Comparison of ENCODE assay signal across 18 cellular contexts in the genomic region with DNA sequence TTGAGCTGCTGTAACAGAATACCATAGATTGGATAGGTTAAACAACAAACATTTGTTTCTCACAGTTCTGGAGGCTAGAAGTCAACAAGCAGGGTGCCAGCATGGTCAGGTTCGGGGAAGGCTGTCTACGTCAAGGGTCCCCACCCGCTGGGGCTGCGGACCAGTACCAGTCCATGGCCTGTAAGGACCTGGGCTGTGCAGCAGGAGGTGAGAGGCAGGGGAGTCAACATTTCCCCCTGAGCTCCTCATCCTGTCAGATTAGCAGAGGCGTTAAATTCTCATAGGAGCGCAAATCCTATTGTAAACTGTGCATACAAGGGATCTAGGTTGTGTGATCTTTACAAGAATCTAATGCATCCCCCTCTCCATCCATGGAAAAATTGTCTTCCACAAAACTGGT. TPM values are rescaled to one million over a fixed set of nuclear protein-coding genes. Genes with fewer than 3 reads are reported as not detected.
DNase-seq lines count a peak whose midpoint lies in the region; TF ChIP-seq lines count a peak whose summit lies in the region.
"Had no signal": no experiment of that assay in that cellular context is flagged by ENCODE, and none has a peak within 500 bp of the region (broad histone marks: within the 10 kb centered on the region; RNA-seq: fewer than 3 reads in every experiment).

No MANE protein-coding gene starts in this region.

- DNase-seq in NCI-H82 treated with DMSO at 0.1 percent for 48 hours (lab: John Stamatoyannopoulos, UW; ENCODE audit: unreplicated experiment) (peak; percentile 96), endodermal cell (peak; percentile 63), transverse colon (no peak), NCI-H345 treated with DMSO at 0.1 percent for 48 hours (lab: John Stamatoyannopoulos, UW; ENCODE audit: unreplicated experiment) (no peak), esophagus muscularis mucosa (ENCODE audit: extremely low spot score) (no peak)
- DNase-seq in stimulated activated CD4-positive, alpha-beta T cell treated with anti-CD3 and anti-CD28 coated beads, Interleukin-15, amount 100 ng/mL, for 24 hours, result no peak
- DNase-seq: C1 segment of cervical spinal cord; Calu3; CD4-positive, alpha-beta memory T cell; COR-L47; DMS153; DND-41; GM23248; H9 had no signal

- TF ChIP-seq POLR2A in transverse colon (IDR thresholded peaks at IDR 0.05) (no peak), esophagus muscularis mucosa (IDR thresholded peaks at IDR 0.05; ENCODE audit: low read depth) (no peak)

- intact Hi-C loops in transverse colon (cut with DNase I; ENCODE audit: low total_unique reads), result no loop called here
- intact Hi-C loops in esophagus muscularis mucosa (cut with DNase I), result no loop called here

- in situ Hi-C loops in transverse colon (cut with MboI; ENCODE audit: low pct_ligation_motif_present in 1 of 4, low pct_unique_long_range_greater_than_20kb in 1 of 4, low sequenced_read_pairs in 3 of 4), result no loop called here

- H3K36me3 ChIP-seq in endodermal cell (ENCODE audit: control insufficient read depth, insufficient read depth, low read length) (no peaks in the 10 kb centered on the region), transverse colon (no peaks in the 10 kb centered on the region), esophagus muscularis mucosa (no peaks in the 10 kb centered on the region)

- H3K27me3 ChIP-seq in endodermal cell (ENCODE audit: control insufficient read depth, insufficient read depth, low read length, poor library complexity, severe bottlenecking) (peaks cover 9% of the 10 kb centered on the region), transverse colon (no peaks in the 10 kb centered on the region), esophagus muscularis mucosa (no peaks in the 10 kb centered on the region)

- no peak for TF ChIP-seq CTCF in endodermal cell (conservative IDR thresholded peaks at IDR 0.05)
- no peak for TF ChIP-seq CTCF in transverse colon (IDR thresholded peaks at IDR 0.05)
- TF ChIP-seq CTCF in esophagus muscularis mucosa (IDR thresholded peaks at IDR 0.05), result no peak

- H3K4me3 ChIP-seq in endodermal cell (ENCODE audit: low read length), result no peak overlapping the region
- H3K4me3 ChIP-seq in transverse colon, result no peak overlapping the region
- no peak overlapping the region for H3K4me3 ChIP-seq in esophagus muscularis mucosa
- H3K4me3 ChIP-seq: GM23248 had no signal

- WGBS in endodermal cell (ENCODE audit: insufficient coverage in 1 of 2, insufficient read length in 1 of 2), 2 experiments, result 60 to 68% methylated on average over 1 to 6 of the region's 6 CpGs
- 71% methylated on average over 6 of the region's 6 CpGs; no CpG with 5 or more reads in 1 of the 2 donors for WGBS in transverse colon (ENCODE audit: low coverage in 1 of 2), 2 donors
- 62% methylated on average over 3 of the region's 6 CpGs for WGBS in esophagus muscularis mucosa

- H3K27me3 Mint-ChIP-seq in endodermal cell (ENCODE audit: insufficient read depth), result peaks cover 35% of the 10 kb centered on the region

- peaks cover 2% of the 10 kb centered on the region for H3K9me3 Mint-ChIP-seq in endodermal cell
- H3K9me3 Mint-ChIP-seq: H9 had no signal

- H3K4me3 Mint-ChIP-seq in endodermal cell, result no peak overlapping the region
- H3K4me3 Mint-ChIP-seq: CD4-positive, alpha-beta memory T cell; H9 had no signal

- H3K9me3 ChIP-seq in endodermal cell (ENCODE audit: control insufficient read depth, low read length) (no peaks in the 10 kb centered on the region), transverse colon (no peaks in the 10 kb centered on the region), esophagus muscularis mucosa (peaks cover 0 to 6% (median 0%) of the 10 kb centered on the region in 4 donors)

- no peak overlapping the region for H3K27ac Mint-ChIP-seq in endodermal cell
- H3K27ac Mint-ChIP-seq: CD4-positive, alpha-beta memory T cell; H9 had no signal

- H3K9ac ChIP-seq in endodermal cell (ENCODE audit: extremely low read depth, low read length, poor library complexity, severe bottlenecking), result no peak overlapping the region
- H3K9ac ChIP-seq: GM23248 had no signal

- no peaks in the 10 kb centered on the region for H3K36me3 Mint-ChIP-seq in endodermal cell (ENCODE audit: low read depth)
- H3K36me3 Mint-ChIP-seq: CD4-positive, alpha-beta memory T cell had no signal

- peaks cover 2% of the 10 kb centered on the region for H3K4me1 ChIP-seq in endodermal cell (ENCODE audit: control insufficient read depth, insufficient read depth, low read length)
- H3K4me1 ChIP-seq in transverse colon, result peaks cover 0 to 27% (median 7%) of the 10 kb centered on the region in 4 donors
- H3K4me1 ChIP-seq in esophagus muscularis mucosa, result peaks cover 5 to 14% (median 8%) of the 10 kb centered on the region in 4 donors

- TF ChIP-seq EP300 in transverse colon (IDR thresholded peaks at IDR 0.05; ENCODE audit: low read depth) (no peak), esophagus muscularis mucosa (IDR thresholded peaks at IDR 0.05) (no peak)

- H3K4me1 Mint-ChIP-seq in endodermal cell, result peaks cover 24% of the 10 kb centered on the region

- H3K27ac ChIP-seq in endodermal cell (ENCODE audit: low read depth, low read length) (no peak overlapping the region), transverse colon (peak overlapping the region in 3 of 4 donors; percentile 16 to 72 (median 63)), esophagus muscularis mucosa (replicated peaks in 1 of 4) (no peak overlapping the region)
- H3K27ac ChIP-seq: GM23248 had no signal

RNA-seq across cellular contexts. Expression of gene ADGB, which starts 3.8 kb away (rescaled TPM):
- total RNA-seq in endodermal cell, result 1 to 10 TPM in 1 of 2 donors, under 1 TPM in 1; 0.37 to 1.3 TPM
- polyA plus RNA-seq in endodermal cell (2013, experiment 1 of 2), result not detected
- polyA plus RNA-seq in endodermal cell (2013, experiment 2 of 2), result 0.17 TPM
- 10 to 100 TPM in 1 of 4 donors, 1 to 10 TPM in 3; 1.1 to 28.7 (median 3.2) TPM for total RNA-seq in transverse colon
- total RNA-seq in esophagus muscularis mucosa, result not detected
- total RNA-seq: A172; A673; Calu3; CD4-positive, alpha-beta memory T cell; GM23248; H4; H9 had no signal
- polyA plus RNA-seq: BJ; CD4-positive, alpha-beta memory T cell; GM23248 had no signal

RNA-seq across cellular contexts. Expression of gene RAB32, which starts 58.9 kb away (rescaled TPM):
- total RNA-seq in endodermal cell (10 to 100 TPM; 19.8 to 20.5 TPM), transverse colon (10 to 100 TPM in 3 of 4 donors, 1 to 10 TPM in 1; 3.7 to 43.4 (median 29.1) TPM), esophagus muscularis mucosa (10 to 100 TPM; 36.5 to 61.0 (median 45.9) TPM)
- polyA plus RNA-seq in endodermal cell (2013, experiment 1 of 2), result 32.7 TPM
- polyA plus RNA-seq in endodermal cell (2013, experiment 2 of 2), result 30.3 TPM
- polyA plus RNA-seq: CD4-positive, alpha-beta memory T cell had no signal

Comparison
In these comparisons a context has a peak if more than half of its experiments do, and no peak if none do; other contexts are left out.
1. DNase-seq: peak in NCI-H82 treated with DMSO at 0.1 percent for 48 hours (single experiment) and endodermal cell (single experiment); none in transverse colon (single experiment), NCI-H345 treated with DMSO at 0.1 percent for 48 hours (single experiment), esophagus muscularis mucosa (single experiment) and stimulated activated CD4-positive, alpha-beta T cell treated with anti-CD3 and anti-CD28 coated beads, Interleukin-15, amount 100 ng/mL, for 24 hours (single experiment).
2. H3K27ac ChIP-seq: peak in transverse colon (3 of 4); none in endodermal cell (single experiment) and esophagus muscularis mucosa (0 of 4).